In the genomic region with DNA sequence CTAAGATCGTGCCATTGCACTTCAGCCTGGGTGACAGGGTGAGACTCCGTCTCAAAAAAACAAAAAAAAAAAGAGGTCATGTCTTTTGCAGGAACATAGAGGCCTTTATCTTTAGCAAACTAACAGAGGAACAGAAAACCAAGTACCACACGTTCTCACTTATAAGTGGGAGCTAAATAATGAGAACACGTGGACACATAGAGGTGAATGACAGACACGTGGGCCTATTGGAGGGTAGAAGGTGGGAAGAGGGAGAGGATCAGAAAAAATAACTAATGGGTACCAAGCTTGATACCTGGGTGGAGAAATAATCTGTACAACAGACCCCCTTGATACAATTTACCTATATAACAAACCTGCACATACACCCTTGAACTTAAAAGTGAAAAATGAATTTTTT, we compare ENCODE assay signal across 36 cellular contexts.
"Had no signal": no experiment of that assay in that cellular context is flagged by ENCODE, and none has a peak within 500 bp of the region (broad histone marks: within the 10 kb centered on the region; RNA-seq: fewer than 3 reads in every experiment).

No MANE protein-coding gene starts in this region.

- H3K4me3 ChIP-seq: MG63 had no signal

- H3K27me3 ChIP-seq: MG63 had no signal

- DNase-seq: Karpas-422, Kasumi-1, MG63, MM.1S, MV-4-11, NCI-H1048, NCI-H1092, NCI-H1092 treated with DMSO at 0.1 percent for 48 hours, NCI-H1105, NCI-H1105 treated with DMSO at 0.1 percent for 48 hours, NCI-H1417, NCI-H1417 treated with DMSO at 0.1 percent for 48 hours, NCI-H1436, NCI-H1436 treated with DMSO at 0.1 percent for 48 hours, NCI-H146, NCI-H1694, NCI-H1694 treated with DMSO at 0.1 percent for 48 hours, NCI-H187, NCI-H187 treated with DMSO at 0.1 percent for 48 hours, NCI-H1930, NCI-H2029, NCI-H2029 treated with DMSO at 0.1 percent for 48 hours, NCI-H2081, NCI-H2081 treated with DMSO at 0.1 percent for 48 hours, NCI-H2107, NCI-H2171, NCI-H2171 treated with DMSO at 0.1 percent for 48 hours, NCI-H2227 treated with DMSO at 0.1 percent for 48 hours, NCI-H226, NCI-H345, NCI-H446, NCI-H446 treated with DMSO at 0.1 percent for 48 hours, NCI-H510A, NCI-H510A treated with DMSO at 0.1 percent for 48 hours, NCI-H524, NCI-H524 treated with DMSO at 0.1 percent for 48 hours had no signal
